21 cellular contexts compared by ENCODE assay signal in the genomic region with DNA sequence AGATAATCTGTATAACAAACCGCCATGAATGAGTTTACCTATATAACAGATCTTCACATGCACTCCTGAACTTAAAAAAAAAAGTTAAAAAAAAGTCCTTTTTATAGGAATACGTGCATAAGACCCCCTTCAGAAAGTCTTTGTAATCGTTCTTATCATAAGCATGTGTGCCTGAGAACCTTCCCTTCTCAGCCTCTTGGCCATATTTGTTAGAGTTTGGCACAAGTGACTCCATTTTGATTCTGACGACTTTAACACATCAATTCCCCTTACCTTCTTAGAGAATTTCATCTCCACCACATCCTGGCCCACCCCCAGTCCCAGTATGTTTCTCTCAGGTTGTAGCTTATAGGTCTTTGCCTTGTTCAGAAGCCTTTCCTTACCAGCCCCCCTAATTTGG. TPM values are rescaled to one million over a fixed set of nuclear protein-coding genes. Genes with fewer than 3 reads are reported as not detected.
"Had no signal": no experiment of that assay in that cellular context is flagged by ENCODE, and none has a peak within 500 bp of the region (broad histone marks: within the 10 kb centered on the region; RNA-seq: fewer than 3 reads in every experiment).

No MANE protein-coding gene starts in this region.

- H3K79me2 ChIP-seq: parathyroid adenoma had no signal

- H2AFZ ChIP-seq: parathyroid adenoma had no signal

- H3K4me3 ChIP-seq: body of pancreas, spleen, thyroid gland had no signal

- H3K4me1 ChIP-seq: body of pancreas, parathyroid adenoma, thyroid gland had no signal

- DNase-seq: activated B cell treated with CpG ODN at 0.5 μM for 24 hours; activated CD4-positive, alpha-beta T cell treated with anti-CD3 and anti-CD28 coated beads for 4 hours; activated CD8-positive, alpha-beta T cell treated with anti-CD3 and anti-CD28 coated beads for 36 hours; activated naive CD4-positive, alpha-beta T cell; activated naive CD8-positive, alpha-beta T cell treated with anti-CD3 and anti-CD28 coated beads, Interleukin-2, amount 10 ng/mL, durations not matched to agents 7 days and 5 days; activated T-cell treated with anti-CD3 and anti-CD28 coated beads, Interleukin-2, amount 50 U/mL, for 1 hour; amygdala; body of pancreas; caudate nucleus; dorsolateral prefrontal cortex; foreskin fibroblast; natural killer cell; spleen; stimulated activated naive B cell treated with anti-CD40 and anti-IgM and Interleukin-4, amounts not matched to agents 10 μg/mL and 1 μg/mL and 100 μg/mL, for 72 hours; thyroid gland had no signal

- H3K9ac ChIP-seq: parathyroid adenoma had no signal

- H3K27ac ChIP-seq: neutrophil, parathyroid adenoma, spleen, thyroid gland had no signal

- ATAC-seq: activated CD8-positive, alpha-beta T cell treated with anti-CD3 and anti-CD28 coated beads for 36 hours; activated T-helper 17 cell treated with anti-CD3 and anti-CD28 coated beads, Interleukin-2, amount 50 U/mL, for 72 hours; body of pancreas; natural killer cell; stimulated activated naive B cell treated with anti-CD40 and anti-IgM and Interleukin-4, amounts not matched to agents 10 μg/mL and 1 μg/mL and 100 μg/mL, for 72 hours had no signal

- H3K36me3 Mint-ChIP-seq: activated naive CD8-positive, alpha-beta T cell treated with anti-CD3 and anti-CD28 coated beads, Interleukin-2, amount 10 ng/mL, durations not matched to agents 7 days and 5 days; natural killer cell; stimulated activated naive B cell treated with anti-CD40 and anti-IgM and Interleukin-4, amounts not matched to agents 10 μg/mL and 1 μg/mL and 100 μg/mL, for 72 hours had no signal

- H3K27ac Mint-ChIP-seq: activated B cell treated with CpG ODN at 0.5 μM for 24 hours; activated CD8-positive, alpha-beta T cell treated with anti-CD3 and anti-CD28 coated beads for 36 hours; activated naive CD8-positive, alpha-beta T cell treated with anti-CD3 and anti-CD28 coated beads, Interleukin-2, amount 10 ng/mL, durations not matched to agents 7 days and 5 days; activated T-helper 17 cell treated with anti-CD3 and anti-CD28 coated beads, Interleukin-2, amount 50 U/mL, for 72 hours; natural killer cell; stimulated activated naive B cell treated with anti-CD40 and anti-IgM and Interleukin-4, amounts not matched to agents 10 μg/mL and 1 μg/mL and 100 μg/mL, for 72 hours had no signal

- H3K9me3 Mint-ChIP-seq: activated B cell treated with CpG ODN at 0.5 μM for 24 hours; activated CD8-positive, alpha-beta T cell treated with anti-CD3 and anti-CD28 coated beads for 36 hours; activated naive CD8-positive, alpha-beta T cell treated with anti-CD3 and anti-CD28 coated beads, Interleukin-2, amount 10 ng/mL, durations not matched to agents 7 days and 5 days; activated T-helper 17 cell treated with anti-CD3 and anti-CD28 coated beads, Interleukin-2, amount 50 U/mL, for 72 hours; natural killer cell; stimulated activated naive B cell treated with anti-CD40 and anti-IgM and Interleukin-4, amounts not matched to agents 10 μg/mL and 1 μg/mL and 100 μg/mL, for 72 hours had no signal

- H3K27me3 ChIP-seq: dorsolateral prefrontal cortex, thyroid gland had no signal

- H3K36me3 ChIP-seq: neutrophil, spleen, thyroid gland had no signal

- H3K9me3 ChIP-seq: body of pancreas, neutrophil, spleen, thyroid gland had no signal

RNA-seq across cellular contexts. Expression of gene SMIM43, which starts 52.2 kb away (rescaled TPM):
- total RNA-seq: activated B cell treated with CpG ODN at 0.5 μM for 24 hours; activated CD8-positive, alpha-beta T cell treated with anti-CD3 and anti-CD28 coated beads for 36 hours; activated naive CD8-positive, alpha-beta T cell treated with anti-CD3 and anti-CD28 coated beads, Interleukin-2, amount 10 ng/mL, durations not matched to agents 7 days and 5 days; body of pancreas; kidney epithelial cell; liver; natural killer cell; T-helper 2 cell treated with Interferon-gamma antibody and Interleukin-4, amounts not matched to agents 100 ng/mL and 5 ng/mL, for 36 hours; thyroid gland had no signal
- polyA plus RNA-seq: liver had no signal
